24 cellular contexts compared by ENCODE assay signal in the genomic region with DNA sequence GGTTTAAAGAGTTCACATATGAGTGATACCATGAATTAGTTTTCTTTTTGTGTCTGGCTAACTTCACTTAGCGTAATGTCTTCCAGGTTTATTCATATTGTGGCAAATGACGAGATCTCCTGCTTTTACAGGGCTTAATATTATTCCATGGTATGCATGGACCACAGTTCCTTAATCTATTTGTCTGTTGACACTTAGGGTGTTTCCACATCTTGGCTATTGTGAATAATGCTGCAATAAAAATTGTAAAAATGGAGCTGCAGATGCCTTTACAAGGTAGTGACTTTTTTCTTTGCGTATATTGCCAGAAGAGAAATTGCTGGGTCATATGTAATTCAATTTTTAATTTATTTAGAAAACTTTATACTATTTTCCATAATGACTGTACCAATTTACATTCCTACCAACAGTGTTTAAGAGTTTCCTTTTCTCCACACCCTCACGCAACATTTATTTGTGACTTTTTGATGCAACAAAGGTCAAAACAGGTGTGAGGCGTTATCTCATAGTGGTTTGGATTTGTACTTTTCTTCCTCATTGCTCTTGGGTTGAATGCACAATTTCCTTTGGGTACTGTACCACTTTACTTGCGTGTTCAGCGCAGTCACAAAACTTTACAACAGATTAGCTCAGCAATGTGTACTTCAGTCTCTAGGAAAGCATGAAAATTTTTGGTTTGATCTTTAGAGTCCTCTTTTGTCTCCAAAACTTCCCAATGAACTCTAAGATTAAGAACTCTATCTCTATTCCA.
DNase-seq lines count a peak whose midpoint lies in the region; ATAC-seq, FAIRE-seq and TF ChIP-seq lines count a peak whose summit lies in the region.
"Had no signal": no experiment of that assay in that cellular context is flagged by ENCODE, and none has a peak within 500 bp of the region (broad histone marks: within the 10 kb centered on the region; RNA-seq: fewer than 3 reads in every experiment).

No MANE protein-coding gene starts in this region.

- POLR2A ChIA-PET in K562 (lab: Yijun Ruan, JAX), result no interaction called here

- TF ChIP-seq RAD21 in K562 (CRISPR knock-in tag; conservative IDR thresholded peaks at IDR 0.05 in 1 of 2, IDR thresholded peaks at IDR 0.05 in 1 of 2), result no peak

- H3K4me3 ChIP-seq in K562 (no peak overlapping the region), colonic mucosa (no peak overlapping the region), mucosa of descending colon (no peak overlapping the region), transverse colon (no peak overlapping the region), lower leg skin (ENCODE audit: low read depth, poor library complexity, severe bottlenecking) (no peak overlapping the region)
- H3K4me3 ChIP-seq: A549; BLaER1 treated with 17β-estradiol and CSF1 and Interleukin-3, amounts not matched to agents 10 nM and 100 nM; GM12878 had no signal

- 1% methylated on average over 7 of the region's 7 CpGs for WGBS in K562 (ENCODE audit: insufficient coverage, low coverage, missing lambda C conversion rate)
- 51 to 64% methylated on average over 5 to 7 of the region's 7 CpGs for WGBS in transverse colon (ENCODE audit: low coverage in 1 of 2), 2 donors
- WGBS in lower leg skin, 2 donors, result 88 to 92% methylated on average over 7 of the region's 7 CpGs

- H3K27ac ChIP-seq in K562 (ENCODE audit: extremely low read depth, low read depth, low read length) (no peak overlapping the region), colonic mucosa (peak overlapping the region; percentile 19), transverse colon (peak overlapping the region; percentile 33 to 60 (median 48))
- H3K27ac ChIP-seq: 22Rv1; A549; BLaER1 treated with 17β-estradiol and CSF1 and Interleukin-3, amounts not matched to agents 10 nM and 100 nM; C4-2B had no signal

- H3K27me3 ChIP-seq in K562 (ENCODE audit: control insufficient read depth in 2 of 2, insufficient read depth in 2 of 2, low read length in 2 of 2) (no peaks in the 10 kb centered on the region), colonic mucosa (no peaks in the 10 kb centered on the region), transverse colon (no peaks in the 10 kb centered on the region)
- H3K27me3 ChIP-seq: BLaER1 treated with 17β-estradiol and CSF1 and Interleukin-3, amounts not matched to agents 10 nM and 100 nM had no signal

- no peaks in the 10 kb centered on the region for H3K4me1 ChIP-seq in K562 (replicated peaks in 1 of 2; ENCODE audit: control insufficient read depth in 2 of 2, insufficient read depth in 2 of 2, low read length in 2 of 2)
- H3K4me1 ChIP-seq in colonic mucosa, result no peaks in the 10 kb centered on the region
- H3K4me1 ChIP-seq in mucosa of descending colon (ENCODE audit: low read depth), result peaks cover 6% of the 10 kb centered on the region
- peaks cover 0 to 11% (median 4%) of the 10 kb centered on the region in 4 donors for H3K4me1 ChIP-seq in transverse colon
- H3K4me1 ChIP-seq: A549; BLaER1 treated with 17β-estradiol and CSF1 and Interleukin-3, amounts not matched to agents 10 nM and 100 nM had no signal

- CTCF ChIA-PET in K562 (lab: Yijun Ruan, JAX; ENCODE audit: low intra/inter-chr PET ratio), result no interaction called here

- H3K9ac ChIP-seq in K562 (ENCODE audit: insufficient read depth in 1 of 2, low read depth in 2 of 2, low read length in 2 of 2) (no peak overlapping the region), colonic mucosa (ENCODE audit: low read depth in 2 of 2, low read length in 2 of 2) (no peak overlapping the region)
- H3K9ac ChIP-seq: BLaER1 treated with 17β-estradiol and CSF1 and Interleukin-3, amounts not matched to agents 10 nM and 100 nM had no signal

- in situ Hi-C loops in K562 (cut with MboI), result no loop called here
- in situ Hi-C loops in transverse colon (cut with MboI; ENCODE audit: low pct_ligation_motif_present in 1 of 4, low pct_unique_long_range_greater_than_20kb in 1 of 4, low sequenced_read_pairs in 3 of 4), result no loop called here

- no peak for TF ChIP-seq CTCF in K562 (IDR thresholded peaks at IDR 0.05 in 2 of 3, conservative IDR thresholded peaks at IDR 0.05 in 1 of 3; ENCODE audit: insufficient read depth in 2 of 3, low read depth in 1 of 3, low read length in 3 of 3)
- TF ChIP-seq CTCF in colonic mucosa (IDR thresholded peaks at IDR 0.05), result no peak
- TF ChIP-seq CTCF in mucosa of descending colon (IDR thresholded peaks at IDR 0.05), result no peak
- peak in 1 of 5 experiments; percentile 15 for TF ChIP-seq CTCF in transverse colon (IDR thresholded peaks at IDR 0.05)
- no peak for TF ChIP-seq CTCF in lower leg skin (IDR thresholded peaks at IDR 0.05)

- TF ChIP-seq EP300 in K562 (IDR thresholded peaks at IDR 0.05; ENCODE audit: low read length) (no peak), transverse colon (IDR thresholded peaks at IDR 0.05; ENCODE audit: low read depth) (no peak)

- H3K9me1 ChIP-seq in K562 (ENCODE audit: control insufficient read depth, insufficient read depth, low read length), result no peaks in the 10 kb centered on the region

- peak; percentile 32 for FAIRE-seq in K562 (lab: Jason Lieb, UNC)
- FAIRE-seq: A549, GM12878, GM12892, GM19239 had no signal

- H3K36me3 ChIP-seq in K562 (ENCODE audit: control insufficient read depth, insufficient read depth, low read length), result no peaks in the 10 kb centered on the region
- no peaks in the 10 kb centered on the region for H3K36me3 ChIP-seq in colonic mucosa
- no peaks in the 10 kb centered on the region for H3K36me3 ChIP-seq in mucosa of descending colon (ENCODE audit: low read depth)
- H3K36me3 ChIP-seq in transverse colon, result no peaks in the 10 kb centered on the region
- H3K36me3 ChIP-seq: BLaER1 treated with 17β-estradiol and CSF1 and Interleukin-3, amounts not matched to agents 10 nM and 100 nM had no signal

- ATAC-seq in K562 (no peak), mucosa of descending colon (peak; percentile 97), HG02840 (IDR thresholded peaks at IDR 0.05; ENCODE audit: low FRiP score, unreplicated experiment) (no peak)
- ATAC-seq: A549; CD8-positive, alpha-beta T cell; GM12878 had no signal

- intact Hi-C loops in K562 (cut with micrococcal nuclease), result no loop called here
- intact Hi-C loops in colonic mucosa (cut with DNase I), result no loop called here
- intact Hi-C loops in mucosa of descending colon (cut with DNase I, micrococcal nuclease), result no loop called here
- intact Hi-C loops in transverse colon (cut with DNase I; ENCODE audit: low total_unique reads), result no loop called here
- intact Hi-C loops in lower leg skin (cut with DNase I; ENCODE audit: low total_unique reads), result no loop called here

- no peak overlapping the region for H2AFZ ChIP-seq in K562 (ENCODE audit: low read depth, low read length)

- no peaks in the 10 kb centered on the region for H3K79me2 ChIP-seq in K562 (ENCODE audit: control insufficient read depth, insufficient read depth, low read length)

- BruUV-seq in K562 (replicated peaks; lab: Mats Ljungman, UMichigan), result no TSS peak

- H3K9me3 ChIP-seq in K562 (replicated peaks; ENCODE audit: control insufficient read depth, insufficient read depth, low read depth, low read length) (no peaks in the 10 kb centered on the region), colonic mucosa (no peaks in the 10 kb centered on the region), mucosa of descending colon (no peaks in the 10 kb centered on the region), transverse colon (no peaks in the 10 kb centered on the region)
- H3K9me3 ChIP-seq: A549; BLaER1 treated with 17β-estradiol and CSF1 and Interleukin-3, amounts not matched to agents 10 nM and 100 nM had no signal

- TF ChIP-seq POLR2A in K562 (conservative IDR thresholded peaks at IDR 0.05), result no peak
- no peak for TF ChIP-seq POLR2A in transverse colon (IDR thresholded peaks at IDR 0.05)
- no peak for TF ChIP-seq POLR2A in lower leg skin (IDR thresholded peaks at IDR 0.05)

- no peaks in the 10 kb centered on the region for H4K20me1 ChIP-seq in K562 (replicated peaks; ENCODE audit: control insufficient read depth, insufficient read depth, low read length)
- H4K20me1 ChIP-seq: BLaER1 treated with 17β-estradiol and CSF1 and Interleukin-3, amounts not matched to agents 10 nM and 100 nM had no signal

- no peak overlapping the region for H3K4me2 ChIP-seq in K562 (ENCODE audit: insufficient read depth, low read length)
- H3K4me2 ChIP-seq: A549; BLaER1 treated with 17β-estradiol and CSF1 and Interleukin-3, amounts not matched to agents 10 nM and 100 nM had no signal

- no peak for DNase-seq in K562 (ENCODE audit: extremely low read depth in 1 of 4, low spot score in 3 of 4)
- peak; percentile 28 for DNase-seq in colonic mucosa
- peak in 1 of 3 donors; percentile 30 for DNase-seq in mucosa of descending colon
- DNase-seq in transverse colon, result peak; percentile 11
- DNase-seq in KG1 (lab: John Stamatoyannopoulos, UW), result no peak
- DNase-seq in lower leg skin (ENCODE audit: low spot score in 2 of 2), result no peak
- DNase-seq: AML-193; CD4-positive, alpha-beta T cell; CD8-positive, alpha-beta T cell; DMS 273 treated with DMSO at 0.1 percent for 48 hours; DMS153; DMS53; DMS79; DND-41; EL; GDM1 had no signal

TF ChIP-seq in K562, 482 proteins besides CTCF, POLR2A, EP300 and RAD21:
- TF ChIP-seq, protein P1, sequence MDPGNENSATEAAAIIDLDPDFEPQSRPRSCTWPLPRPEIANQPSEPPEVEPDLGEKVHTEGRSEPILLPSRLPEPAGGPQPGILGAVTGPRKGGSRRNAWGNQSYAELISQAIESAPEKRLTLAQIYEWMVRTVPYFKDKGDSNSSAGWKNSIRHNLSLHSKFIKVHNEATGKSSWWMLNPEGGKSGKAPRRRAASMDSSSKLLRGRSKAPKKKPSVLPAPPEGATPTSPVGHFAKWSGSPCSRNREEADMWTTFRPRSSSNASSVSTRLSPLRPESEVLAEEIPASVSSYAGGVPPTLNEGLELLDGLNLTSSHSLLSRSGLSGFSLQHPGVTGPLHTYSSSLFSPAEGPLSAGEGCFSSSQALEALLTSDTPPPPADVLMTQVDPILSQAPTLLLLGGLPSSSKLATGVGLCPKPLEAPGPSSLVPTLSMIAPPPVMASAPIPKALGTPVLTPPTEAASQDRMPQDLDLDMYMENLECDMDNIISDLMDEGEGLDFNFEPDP (CRISPR knock-in tag; IDR thresholded peaks at IDR 0.05), result no peak
- no peak for TF ChIP-seq OTX1 (CRISPR knock-in tag; IDR thresholded peaks at IDR 0.05)
- no peak for TF ChIP-seq PCBP2 (IDR thresholded peaks at IDR 0.05; ENCODE audit: low read depth, low read length, poor library complexity, severe bottlenecking)
- no peak for TF ChIP-seq EGR1 (conservative IDR thresholded peaks at IDR 0.05)
- no peak for TF ChIP-seq ZFP1 (CRISPR knock-in tag; IDR thresholded peaks at IDR 0.05)
TF ChIP-seq in K562: peak in this region for 0.

Comparison
In these comparisons a context has a peak if more than half of its experiments do, and no peak if none do; other contexts are left out.
1. DNase-seq: peak in colonic mucosa (single experiment) and transverse colon (single experiment); none in K562 (0 of 4), KG1 (single experiment) and lower leg skin (0 of 2).